Comparison of ENCODE assay signal across 8 cellular contexts in the genomic region with DNA sequence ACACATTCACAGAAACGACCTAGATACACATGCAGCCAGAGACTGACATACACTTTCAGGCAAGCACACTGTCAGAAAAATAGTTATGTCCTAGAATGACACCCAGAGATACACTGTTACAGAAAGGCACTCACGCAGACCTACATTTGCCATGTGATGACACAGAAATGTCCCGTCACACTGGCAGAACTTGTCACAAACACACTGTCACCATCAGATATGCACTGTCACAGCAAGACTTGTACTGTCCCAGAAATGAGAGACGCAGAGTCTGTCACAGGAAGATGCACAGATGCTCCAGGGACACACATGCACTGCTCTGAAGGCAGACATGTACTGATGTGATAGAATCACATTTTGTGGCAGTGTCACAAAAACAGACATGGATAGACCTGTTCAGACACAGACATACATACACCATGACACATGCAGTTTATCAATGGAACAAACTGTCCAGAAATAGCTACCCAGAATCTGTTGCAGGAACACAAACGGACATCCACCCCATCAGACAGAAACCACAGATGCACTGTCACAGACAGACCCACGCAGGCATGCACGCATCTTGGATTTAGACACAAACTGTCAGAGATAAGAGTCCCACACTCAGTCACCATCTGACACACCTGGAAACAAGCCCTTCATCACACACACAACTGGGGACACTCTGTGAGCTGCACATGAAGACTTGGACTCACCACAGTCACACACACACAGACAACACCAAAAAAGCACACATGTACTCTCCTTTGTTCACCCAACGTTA. TPM values are rescaled to one million over a fixed set of nuclear protein-coding genes. Genes with fewer than 3 reads are reported as not detected.
DNase-seq lines count a peak whose midpoint lies in the region; ATAC-seq and TF ChIP-seq lines count a peak whose summit lies in the region.

No MANE protein-coding gene starts in this region.

- H3K79me2 ChIP-seq in Karpas-422 (ENCODE audit: low read length), result peaks cover 16% of the 10 kb centered on the region

- intact Hi-C loops in CD8-positive, alpha-beta T cell (cut with DNase I, micrococcal nuclease), result loop anchor here (1.0 to 10.0 kb wide), 8 partner anchors 17 to 1265 kb away; partner anchors contain the start of genes ELK1 (in 1 of the 2), HDAC6 (in 1 of the 2), MAGIX (in 1 of the 2) and OTUD5 (in 1 of the 2)
- intact Hi-C loops in breast epithelium (cut with DNase I; ENCODE audit: low total_unique reads) (no loop called here), thyroid gland (cut with DNase I) (no loop called here)

- H3K4me1 ChIP-seq in CD8-positive, alpha-beta T cell (ENCODE audit: insufficient read depth, low read length), result peaks cover 51% of the 10 kb centered on the region
- H3K4me1 ChIP-seq in Karpas-422 (ENCODE audit: low read length) (peaks cover 17% of the 10 kb centered on the region), breast epithelium (no peaks in the 10 kb centered on the region), thyroid gland (peaks cover 4 to 12% of the 10 kb centered on the region in 2 donors)

- no peak overlapping the region for H3K9ac ChIP-seq in Karpas-422 (ENCODE audit: low read length)

- peak in 1 of 7 experiments; percentile 63 for DNase-seq in CD8-positive, alpha-beta T cell
- DNase-seq in Karpas-422 (no peak), breast epithelium (ENCODE audit: low spot score in 2 of 2) (no peak), neural crest cell (ENCODE audit: low read depth, low spot score) (no peak), germinal center (ENCODE audit: low spot score) (no peak), thyroid gland (no peak), SK-N-DZ (ENCODE audit: low spot score) (no peak), NCI-H128 (lab: John Stamatoyannopoulos, UW; ENCODE audit: unreplicated experiment) (no peak)

- H3K4me2 ChIP-seq in Karpas-422 (ENCODE audit: low read depth, low read length, poor library complexity, severe bottlenecking), result no peak overlapping the region

- no peaks in the 10 kb centered on the region for H3K27me3 ChIP-seq in CD8-positive, alpha-beta T cell (ENCODE audit: insufficient read depth, low read length)
- no peaks in the 10 kb centered on the region for H3K27me3 ChIP-seq in Karpas-422 (ENCODE audit: low read length)
- peaks cover 0 to 40% of the 10 kb centered on the region in 2 donors for H3K27me3 ChIP-seq in breast epithelium
- no peaks in the 10 kb centered on the region for H3K27me3 ChIP-seq in thyroid gland

- H3K9me3 ChIP-seq in CD8-positive, alpha-beta T cell (ENCODE audit: low read length), result no peaks in the 10 kb centered on the region
- H3K9me3 ChIP-seq in Karpas-422 (ENCODE audit: low read length) (no peaks in the 10 kb centered on the region), breast epithelium (no peaks in the 10 kb centered on the region), thyroid gland (no peaks in the 10 kb centered on the region)

- H4K20me1 ChIP-seq in Karpas-422 (ENCODE audit: insufficient read depth, low read depth, low read length), result peaks cover 9% of the 10 kb centered on the region; the same call in 1 of the 2 replicates

- no peak for TF ChIP-seq POLR2A in breast epithelium (IDR thresholded peaks at IDR 0.05)
- no peak for TF ChIP-seq POLR2A in thyroid gland (IDR thresholded peaks at IDR 0.05)

- ATAC-seq in CD8-positive, alpha-beta T cell, result peak; percentile 30

- no peak for TF ChIP-seq CTCF in CD8-positive, alpha-beta T cell (IDR thresholded peaks at IDR 0.05)
- TF ChIP-seq CTCF in breast epithelium (IDR thresholded peaks at IDR 0.05) (no peak), neural crest cell (conservative IDR thresholded peaks at IDR 0.05) (no peak), thyroid gland (IDR thresholded peaks at IDR 0.05) (no peak)

- H3K4me3 ChIP-seq in CD8-positive, alpha-beta T cell (ENCODE audit: low read depth, low read length), result peak overlapping the region; percentile 90
- H3K4me3 ChIP-seq in Karpas-422 (ENCODE audit: low read length), result no peak overlapping the region
- H3K4me3 ChIP-seq in breast epithelium, result peak overlapping the region in 1 of 3 donors; percentile 78
- no peak overlapping the region for H3K4me3 ChIP-seq in thyroid gland (replicated peaks in 1 of 3)

- no peaks in the 10 kb centered on the region for H3K27me3 Mint-ChIP-seq in CD8-positive, alpha-beta T cell (ENCODE audit: low read depth)
- H3K27me3 Mint-ChIP-seq in neural crest cell (ENCODE audit: low read depth), result no peaks in the 10 kb centered on the region

- H3K9me2 ChIP-seq in Karpas-422 (replicated peaks; ENCODE audit: insufficient read depth, low read length), result no peaks in the 10 kb centered on the region

- no peak overlapping the region for H2AFZ ChIP-seq in Karpas-422 (ENCODE audit: low read length)

- H3K27ac ChIP-seq in CD8-positive, alpha-beta T cell (ENCODE audit: low read depth, low read length), result peak overlapping the region; percentile 100
- H3K27ac ChIP-seq in Karpas-422 (ENCODE audit: low read length) (peak overlapping the region; percentile 65), breast epithelium (peak overlapping the region; percentile 74 to 89), thyroid gland (peak overlapping the region in 1 of 3 donors; percentile 87)

- peak overlapping the region; percentile 97 for H3K4me3 Mint-ChIP-seq in CD8-positive, alpha-beta T cell
- H3K4me3 Mint-ChIP-seq in neural crest cell, result peak overlapping the region; percentile 88

- H3K4me1 Mint-ChIP-seq in CD8-positive, alpha-beta T cell (ENCODE audit: low read depth), result peaks cover 49% of the 10 kb centered on the region
- H3K4me1 Mint-ChIP-seq in neural crest cell, result peaks cover 31% of the 10 kb centered on the region

- CTCF ChIA-PET in CD8-positive, alpha-beta T cell (lab: Charles Lee), result interaction anchor here (1.3 to 1.5 kb wide), 2 partner anchors 17 to 20 kb away, joined by 5 to 7 read pairs; no protein-coding TSS in a partner anchor

- peaks cover 59% of the 10 kb centered on the region for H3K36me3 Mint-ChIP-seq in CD8-positive, alpha-beta T cell
- H3K36me3 Mint-ChIP-seq in neural crest cell (ENCODE audit: low read depth), result peaks cover 11% of the 10 kb centered on the region

- POLR2A ChIA-PET in CD8-positive, alpha-beta T cell (lab: Charles Lee), result interaction anchor here (0.5 to 5.4 kb wide), 6 partner anchors 8 to 214 kb away, joined by 3 to 64 read pairs (median 4); partner anchors contain the start of genes OTUD5, PQBP1 and TIMM17B

- WGBS in thyroid gland, 2 donors, result 61 to 85% methylated on average over 2 to 8 of the region's 8 CpGs

- H3K9me3 Mint-ChIP-seq in CD8-positive, alpha-beta T cell, result no peaks in the 10 kb centered on the region
- H3K9me3 Mint-ChIP-seq in neural crest cell, result no peaks in the 10 kb centered on the region

- peak overlapping the region; percentile 96 for H3K27ac Mint-ChIP-seq in CD8-positive, alpha-beta T cell
- H3K27ac Mint-ChIP-seq in neural crest cell (ENCODE audit: unreplicated experiment), result no peak overlapping the region

- H3K36me3 ChIP-seq in CD8-positive, alpha-beta T cell (ENCODE audit: insufficient read depth, low read length), result peaks cover 22% of the 10 kb centered on the region
- H3K36me3 ChIP-seq in Karpas-422 (ENCODE audit: insufficient read depth, low read length) (peaks cover 7% of the 10 kb centered on the region), breast epithelium (no peaks in the 10 kb centered on the region), thyroid gland (peaks cover 17 to 19% of the 10 kb centered on the region in 2 donors)

RNA-seq across cellular contexts. Expression of gene PIM2, which starts 1.3 kb away (rescaled TPM):
- total RNA-seq in CD8-positive, alpha-beta T cell, result 100 to 1,000 TPM; 212 to 218 TPM
- total RNA-seq in Karpas-422 (2014; rRNA removed; shearing (Covaris generic); ENCODE audit: low replicate concordance), result 23.1 and 33.8 TPM in 2 replicates
- 10 to 100 TPM in 1 of 3 donors, 1 to 10 TPM in 2; 5.8 to 20.3 (median 7.6) TPM for total RNA-seq in breast epithelium
- total RNA-seq in neural crest cell, result 12.5 and 13.4 TPM in 2 replicates
- total RNA-seq in thyroid gland, result 10 to 100 TPM in 1 of 4 donors, 1 to 10 TPM in 3; 4.8 to 12.1 (median 5.9) TPM
- polyA plus RNA-seq in SK-N-DZ (2014; cell fraction: cytosol; rRNA removed), result 10.6 and 11.2 TPM in 2 replicates
- polyA plus RNA-seq in SK-N-DZ (2014; cell fraction: nucleus; rRNA removed), result 6.1 and 6.7 TPM in 2 replicates

RNA-seq across cellular contexts. Expression of gene SLC35A2, which starts 8.7 kb away (rescaled TPM):
- total RNA-seq in CD8-positive, alpha-beta T cell, result 10 to 100 TPM; 14.6 to 16.6 TPM
- 12.7 and 15.1 TPM in 2 replicates for total RNA-seq in Karpas-422 (2014; rRNA removed; shearing (Covaris generic); ENCODE audit: low replicate concordance)
- total RNA-seq in breast epithelium, result 10 to 100 TPM; 10.9 to 17.3 (median 16.1) TPM
- 20.0 and 22.6 TPM in 2 replicates for total RNA-seq in neural crest cell
- 10 to 100 TPM; 26.9 to 47.8 (median 32.3) TPM for total RNA-seq in thyroid gland
- polyA plus RNA-seq in SK-N-DZ (2014; cell fraction: cytosol; rRNA removed), result 11.0 and 16.5 TPM in 2 replicates
- polyA plus RNA-seq in SK-N-DZ (2014; cell fraction: nucleus; rRNA removed), result 13.2 and 21.5 TPM in 2 replicates

RNA-seq across cellular contexts. Expression of gene PQBP1, which starts 22.4 kb away (rescaled TPM):
- total RNA-seq in CD8-positive, alpha-beta T cell, result 10 to 100 TPM; 79.9 to 82.1 TPM
- 40.3 and 78.0 TPM in 2 replicates for total RNA-seq in Karpas-422 (2014; rRNA removed; shearing (Covaris generic); ENCODE audit: low replicate concordance)
- total RNA-seq in breast epithelium, result 10 to 100 TPM; 56.0 to 71.4 (median 71.0) TPM
- total RNA-seq in neural crest cell, result 98.4 and 101 TPM in 2 replicates
- 10 to 100 TPM; 52.4 to 76.2 (median 57.2) TPM for total RNA-seq in thyroid gland
- polyA plus RNA-seq in SK-N-DZ (2014; cell fraction: cytosol; rRNA removed), result 33.6 and 38.2 TPM in 2 replicates
- 35.0 and 48.2 TPM in 2 replicates for polyA plus RNA-seq in SK-N-DZ (2014; cell fraction: nucleus; rRNA removed)

RNA-seq across cellular contexts. Expression of gene TIMM17B, which starts 22.6 kb away (rescaled TPM):
- total RNA-seq in CD8-positive, alpha-beta T cell, result 10 to 100 TPM; 35.0 to 37.6 TPM
- 84.5 and 108 TPM in 2 replicates for total RNA-seq in Karpas-422 (2014; rRNA removed; shearing (Covaris generic); ENCODE audit: low replicate concordance)
- total RNA-seq in breast epithelium (10 to 100 TPM; 32.3 to 40.8 (median 35.4) TPM), neural crest cell (86.0 and 95.7 TPM in 2 replicates), thyroid gland (10 to 100 TPM; 34.3 to 53.1 (median 41.2) TPM)
- 163 and 201 TPM in 2 replicates for polyA plus RNA-seq in SK-N-DZ (2014; cell fraction: cytosol; rRNA removed)
- polyA plus RNA-seq in SK-N-DZ (2014; cell fraction: nucleus; rRNA removed), result 117 and 118 TPM in 2 replicates

RNA-seq across cellular contexts. Expression of gene OTUD5, which starts 37.3 kb away (rescaled TPM):
- 100 to 1,000 TPM; 109 to 113 TPM for total RNA-seq in CD8-positive, alpha-beta T cell
- 36.2 and 57.4 TPM in 2 replicates for total RNA-seq in Karpas-422 (2014; rRNA removed; shearing (Covaris generic); ENCODE audit: low replicate concordance)
- total RNA-seq in breast epithelium (10 to 100 TPM; 35.8 to 37.9 (median 36.1) TPM), neural crest cell (38.6 and 39.6 TPM in 2 replicates), thyroid gland (10 to 100 TPM; 33.9 to 52.4 (median 43.3) TPM)
- polyA plus RNA-seq in SK-N-DZ (2014; cell fraction: cytosol; rRNA removed), result 28.2 and 37.9 TPM in 2 replicates
- 51.9 and 54.4 TPM in 2 replicates for polyA plus RNA-seq in SK-N-DZ (2014; cell fraction: nucleus; rRNA removed)

Comparison
In these comparisons a context has a peak if more than half of its experiments do, and no peak if none do; other contexts are left out.
1. intact Hi-C loops: an anchor here in CD8-positive, alpha-beta T cell (1.0 to 10.0 kb wide); none called in breast epithelium and thyroid gland.